Comparison of ENCODE assay signal across 20 cellular contexts in genomic region chr12:129202109-129202814, GRCh38.
DNase-seq lines count a peak whose midpoint lies in the region; ATAC-seq and TF ChIP-seq lines count a peak whose summit lies in the region.
"Had no signal": no experiment of that assay in that cellular context is flagged by ENCODE, and none has a peak within 500 bp of the region (broad histone marks: within the 10 kb centered on the region; RNA-seq: fewer than 3 reads in every experiment).

No MANE protein-coding gene starts in this region.

- H3K9me3 ChIP-seq in DND-41 (ENCODE audit: insufficient read depth, low read length, severe bottlenecking) (no peaks in the 10 kb centered on the region), breast epithelium (peaks cover 0 to 26% of the 10 kb centered on the region in 2 donors)
- no peaks in the 10 kb centered on the region for H3K9me3 ChIP-seq in CD8-positive, alpha-beta memory T cell (ENCODE audit: low read length)
- H3K9me3 ChIP-seq: HAP-1 had no signal

- H3K27ac ChIP-seq in DND-41 (ENCODE audit: low read length) = no peak overlapping the region
- no peak overlapping the region for H3K27ac ChIP-seq in CD8-positive, alpha-beta memory T cell (ENCODE audit: low read depth, low read length)
- no peak overlapping the region for H3K27ac ChIP-seq in breast epithelium
- H3K27ac ChIP-seq: HL-60 had no signal

- peak; percentile 87 for ATAC-seq in DND-41 (ENCODE audit: insufficient read depth, low read depth)
- no peak for ATAC-seq in HG03196 (IDR thresholded peaks at IDR 0.05; ENCODE audit: unreplicated experiment)

- peaks cover 0 to 9% (median 7%) of the 10 kb centered on the region in 5 donors for H3K9me3 Mint-ChIP-seq in CD8-positive, alpha-beta memory T cell

- H3K4me2 ChIP-seq in DND-41 (ENCODE audit: insufficient read depth, low read length) = peak overlapping the region; percentile 49

- no peak overlapping the region for H3K4me3 Mint-ChIP-seq in CD8-positive, alpha-beta memory T cell
- H3K4me3 Mint-ChIP-seq: CD4-positive, CD25-positive, alpha-beta regulatory T cell had no signal

- DNase-seq in DND-41 = peak; percentile 48
- peak; percentile 9 for DNase-seq in NB4 (ENCODE audit: low read depth)
- DNase-seq in astrocyte of the hippocampus (ENCODE audit: low read depth, low spot score) = peak; percentile 57
- DNase-seq in occipital lobe (lab: John Stamatoyannopoulos, UW) = peak; percentile 5
- no peak for DNase-seq in CD8-positive, alpha-beta memory T cell
- no peak for DNase-seq in DMS 273 treated with DMSO at 0.1 percent for 48 hours (lab: John Stamatoyannopoulos, UW)
- no peak for DNase-seq in breast epithelium (ENCODE audit: low spot score in 2 of 2)
- DNase-seq: BE2C; CD4-positive, CD25-positive, alpha-beta regulatory T cell; DMS79 treated with DMSO at 0.1 percent for 48 hours; IMR-90; Kasumi-1; MM.1S; NCI-H1105; NCI-H1694; NCI-H510A; NCI-H748 treated with DMSO at 0.1 percent for 48 hours had no signal

- no peaks in the 10 kb centered on the region for H3K27me3 ChIP-seq in DND-41 (ENCODE audit: insufficient read depth, low read length, poor library complexity)
- H3K27me3 ChIP-seq in CD8-positive, alpha-beta memory T cell (ENCODE audit: insufficient read depth, low read length, poor library complexity, severe bottlenecking) = no peaks in the 10 kb centered on the region
- no peaks in the 10 kb centered on the region for H3K27me3 ChIP-seq in breast epithelium
- H3K27me3 ChIP-seq: BE2C had no signal

- no peaks in the 10 kb centered on the region for H4K20me1 ChIP-seq in DND-41 (ENCODE audit: insufficient read depth, low read length)

- H3K27me3 Mint-ChIP-seq in CD8-positive, alpha-beta memory T cell = peaks cover 0 to 3% of the 10 kb centered on the region in 2 donors

- CTCF ChIA-PET in CD8-positive, alpha-beta memory T cell (lab: Charles Lee) = no interaction called here

- no peak overlapping the region for H2AFZ ChIP-seq in DND-41 (ENCODE audit: low read depth, low read length)

- H3K4me1 ChIP-seq in DND-41 (ENCODE audit: insufficient read depth, low read length) (peaks cover 24% of the 10 kb centered on the region), breast epithelium (no peaks in the 10 kb centered on the region)
- H3K4me1 ChIP-seq in CD8-positive, alpha-beta memory T cell (ENCODE audit: insufficient read depth, low read length) = no peaks in the 10 kb centered on the region
- H3K4me1 ChIP-seq: BE2C, HAP-1 had no signal

- H3K36me3 ChIP-seq in DND-41 (ENCODE audit: insufficient read depth, low read length) (no peaks in the 10 kb centered on the region), breast epithelium (no peaks in the 10 kb centered on the region)
- H3K36me3 ChIP-seq in CD8-positive, alpha-beta memory T cell (ENCODE audit: insufficient read depth, low read length) = no peaks in the 10 kb centered on the region
- H3K36me3 ChIP-seq: BE2C, HAP-1 had no signal

- H3K9ac ChIP-seq in DND-41 (ENCODE audit: low read depth, low read length) = no peak overlapping the region

- peak overlapping the region in 1 of 2 experiments; percentile 1; a peak in 1 of 4 replicates for H3K4me3 ChIP-seq in DND-41 (ENCODE audit: low read depth in 1 of 2, low read length in 2 of 2)
- H3K4me3 ChIP-seq in NB4 (ENCODE audit: low read depth, low read length) = no peak overlapping the region
- H3K4me3 ChIP-seq in CD8-positive, alpha-beta memory T cell (ENCODE audit: low read length) = no peak overlapping the region
- no peak overlapping the region for H3K4me3 ChIP-seq in breast epithelium
- H3K4me3 ChIP-seq: HAP-1 had no signal

- H3K36me3 Mint-ChIP-seq in CD8-positive, alpha-beta memory T cell = no peaks in the 10 kb centered on the region
- H3K36me3 Mint-ChIP-seq: CD4-positive, CD25-positive, alpha-beta regulatory T cell had no signal

- no peaks in the 10 kb centered on the region for H3K79me2 ChIP-seq in DND-41 (ENCODE audit: insufficient read depth, low read length)

- intact Hi-C loops in breast epithelium (cut with DNase I; ENCODE audit: low total_unique reads) = no loop called here

- POLR2A ChIA-PET in CD8-positive, alpha-beta memory T cell (lab: Charles Lee) = no interaction called here

- peak overlapping the region in 1 of 8 donors; percentile 7 for H3K27ac Mint-ChIP-seq in CD8-positive, alpha-beta memory T cell
- H3K27ac Mint-ChIP-seq: CD4-positive, CD25-positive, alpha-beta regulatory T cell had no signal

- TF ChIP-seq CTCF in DND-41 (IDR thresholded peaks at IDR 0.05; ENCODE audit: borderline replicate concordance, extremely low read depth, low read length, poor library complexity, severe bottlenecking) (no peak), NB4 (IDR thresholded peaks at IDR 0.05; ENCODE audit: low read depth, low read length) (no peak), breast epithelium (IDR thresholded peaks at IDR 0.05) (no peak)

- TF ChIP-seq POLR2A in NB4 (IDR thresholded peaks at IDR 0.05; ENCODE audit: extremely low read depth, insufficient read length) (no peak), breast epithelium (IDR thresholded peaks at IDR 0.05) (no peak)

- no peaks in the 10 kb centered on the region for H3K4me1 Mint-ChIP-seq in CD8-positive, alpha-beta memory T cell
- H3K4me1 Mint-ChIP-seq: CD4-positive, CD25-positive, alpha-beta regulatory T cell had no signal

Comparison
In these comparisons a context has a peak if more than half of its experiments do, and no peak if none do; other contexts are left out.
1. DNase-seq: peak in DND-41 (single experiment), NB4 (single experiment), astrocyte of the hippocampus (single experiment) and occipital lobe (single experiment); none in CD8-positive, alpha-beta memory T cell (0 of 5), DMS 273 treated with DMSO at 0.1 percent for 48 hours (single experiment) and breast epithelium (0 of 2).